8 cellular contexts compared by ENCODE assay signal in the genomic region with DNA sequence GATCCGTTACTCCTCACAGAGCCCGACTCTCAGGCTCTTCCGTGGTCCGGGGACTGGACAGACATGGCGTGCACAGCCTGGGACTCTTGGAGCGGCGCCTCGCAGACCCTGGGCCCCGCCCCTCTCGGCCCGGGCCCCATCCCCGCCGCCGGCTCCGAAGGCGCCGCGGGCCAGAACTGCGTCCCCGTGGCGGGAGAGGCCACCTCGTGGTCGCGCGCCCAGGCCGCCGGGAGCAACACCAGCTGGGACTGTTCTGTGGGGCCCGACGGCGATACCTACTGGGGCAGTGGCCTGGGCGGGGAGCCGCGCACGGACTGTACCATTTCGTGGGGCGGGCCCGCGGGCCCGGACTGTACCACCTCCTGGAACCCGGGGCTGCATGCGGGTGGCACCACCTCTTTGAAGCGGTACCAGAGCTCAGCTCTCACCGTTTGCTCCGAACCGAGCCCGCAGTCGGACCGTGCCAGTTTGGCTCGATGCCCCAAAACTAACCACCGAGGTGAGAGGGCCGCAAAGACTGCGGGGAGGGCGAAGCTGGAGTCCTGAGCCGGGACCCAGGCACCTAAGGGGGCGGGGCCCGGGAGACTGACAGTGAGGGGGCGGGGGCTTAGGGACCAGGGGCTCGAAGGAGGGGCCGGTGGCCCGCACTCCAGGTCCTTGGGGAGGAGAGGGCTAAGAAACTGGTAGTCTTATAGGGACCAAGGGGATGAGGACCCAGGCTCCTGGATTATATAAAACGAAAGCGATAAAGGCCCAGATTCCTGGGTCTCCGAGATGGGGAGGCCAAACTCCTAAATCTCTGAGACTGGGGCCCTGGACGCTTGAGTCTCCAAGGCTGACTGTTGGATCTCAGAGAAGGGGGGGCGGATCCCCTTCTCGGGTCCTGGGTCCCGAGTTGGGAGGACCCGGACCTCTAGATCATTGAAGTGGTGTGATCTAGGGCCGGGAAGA. TPM values are rescaled to one million over a fixed set of nuclear protein-coding genes. Genes with fewer than 3 reads are reported as not detected.
A peak's percentile ranks its signal among the peaks of the same experiment; 100 is the strongest.
DNase-seq lines count a peak whose midpoint lies in the region; ATAC-seq, FAIRE-seq and TF ChIP-seq lines count a peak whose summit lies in the region.

No MANE protein-coding gene starts in this region.

- peaks cover 0 to 15% of the 10 kb centered on the region in 2 donors for H3K4me1 ChIP-seq in small intestine (ENCODE audit: control insufficient read depth in 2 of 2, insufficient read depth in 1 of 2, low read depth in 1 of 2, low read length in 1 of 2)

- DNase-seq in GM04504 (ENCODE audit: low read depth) = peak; percentile 43
- DNase-seq in NCI-H2029 (lab: John Stamatoyannopoulos, UW) = peak; percentile 71
- DNase-seq in UCSD-AML1 (lab: John Stamatoyannopoulos, UW; ENCODE audit: unreplicated experiment) = peak; percentile 89
- DNase-seq in small intestine = peak; percentile 86
- no peak for DNase-seq in putamen (ENCODE audit: low spot score)

- FAIRE-seq in small intestine (lab: Jason Lieb, UNC) = no peak

- H3K27me3 Mint-ChIP-seq in brain = peaks cover 4% of the 10 kb centered on the region

- ATAC-seq in HG02642 (IDR thresholded peaks at IDR 0.05; ENCODE audit: poor library complexity, unreplicated experiment) = peak; percentile 45

- peak overlapping the region; percentile 86 to 92 (median 90) for H3K4me3 Mint-ChIP-seq in brain

- H3K27me3 ChIP-seq in small intestine (ENCODE audit: control insufficient read depth in 2 of 2, insufficient read depth in 2 of 2, low read length in 2 of 2) = no peaks in the 10 kb centered on the region

- TF ChIP-seq CTCF in brain (conservative IDR thresholded peaks at IDR 0.05) = no peak

- peak overlapping the region; percentile 68 for H3K4me3 ChIP-seq in iPS-18c (ENCODE audit: insufficient read depth, low read depth, low read length)
- peak overlapping the region; percentile 62 to 64 for H3K4me3 ChIP-seq in small intestine (ENCODE audit: low read depth in 1 of 2, low read length in 2 of 2)

- peak overlapping the region; percentile 97 to 99 for H3K27ac ChIP-seq in small intestine (ENCODE audit: low read depth in 1 of 2, low read length in 1 of 2)

- no peaks in the 10 kb centered on the region for H3K36me3 ChIP-seq in small intestine (ENCODE audit: control insufficient read depth in 2 of 2, insufficient read depth in 2 of 2, low read length in 2 of 2)

- H3K9me3 ChIP-seq in iPS-18c (ENCODE audit: control insufficient read depth, insufficient read depth, low read length) (no peaks in the 10 kb centered on the region), small intestine (ENCODE audit: control insufficient read depth, low read depth) (no peaks in the 10 kb centered on the region)

- H3K27ac Mint-ChIP-seq in brain = peak overlapping the region; percentile 75 to 97 (median 92)

- peaks cover 4% of the 10 kb centered on the region for H3K36me3 Mint-ChIP-seq in brain

- H3K9me3 Mint-ChIP-seq in brain = no peaks in the 10 kb centered on the region

- 0 to 1% (median 1%) methylated on average over 59 to 69 of the region's 69 CpGs for WGBS in small intestine, 3 donors

- H3K4me1 Mint-ChIP-seq in brain = peaks cover 28% of the 10 kb centered on the region

RNA-seq across cellular contexts. Expression of a gene that starts 2.0 kb away (rescaled TPM):
- polyA plus RNA-seq in brain (ENCODE audit: insufficient read depth, low read depth, low replicate concordance) (5.6 TPM), small intestine (1 to 10 TPM; 2.7 to 7.3 (median 5.6) TPM)

RNA-seq across cellular contexts. Expression of a gene that starts 4.6 kb away (rescaled TPM):
- polyA plus RNA-seq in brain (ENCODE audit: insufficient read depth, low read depth, low replicate concordance) (1,011 TPM), small intestine (1,000 to 10,000 TPM; 1,282 to 2,391 (median 1,825) TPM)

RNA-seq across cellular contexts. Expression of a gene that starts 14.7 kb away (rescaled TPM):
- polyA plus RNA-seq in brain (ENCODE audit: insufficient read depth, low read depth, low replicate concordance) (101 TPM), small intestine (10 to 100 TPM; 62.4 to 71.5 (median 67.3) TPM)

RNA-seq across cellular contexts. Expression of a gene that starts 22.8 kb away (rescaled TPM):
- not detected for polyA plus RNA-seq in brain (ENCODE audit: insufficient read depth, low read depth, low replicate concordance)
- not detected for polyA plus RNA-seq in small intestine

RNA-seq across cellular contexts. Expression of a gene that starts 31.0 kb away (rescaled TPM):
- 10.7 TPM for polyA plus RNA-seq in brain (ENCODE audit: insufficient read depth, low read depth, low replicate concordance)
- polyA plus RNA-seq in small intestine = 1 to 10 TPM in 2 of 3 donors, under 1 TPM in 1; 0.67 to 9.6 (median 1.4) TPM
